19 cellular contexts compared by ENCODE assay signal in genomic region chr10:55495555-55495954, GRCh38.
"Had no signal": no experiment of that assay in that cellular context is flagged by ENCODE, and none has a peak within 500 bp of the region (broad histone marks: within the 10 kb centered on the region; RNA-seq: fewer than 3 reads in every experiment).

No MANE protein-coding gene starts in this region.

- H3K27ac ChIP-seq: coronary artery, heart left ventricle, spleen, testis, transverse colon had no signal

- H3K4me1 ChIP-seq: heart left ventricle, spleen, testis, transverse colon had no signal

- H3K27me3 ChIP-seq: heart left ventricle, spleen, testis, transverse colon had no signal

- H3K36me3 ChIP-seq: heart left ventricle, spleen, transverse colon had no signal

- H3K9me3 ChIP-seq: testis, transverse colon had no signal

- ATAC-seq: heart left ventricle; left lobe of liver; naive thymus-derived CD8-positive, alpha-beta T cell; sciatic nerve; stimulated activated memory B cell treated with anti-CD40 and anti-IgM and Interleukin-4, amounts not matched to agents 10 μg/mL and 1 μg/mL and 100 μg/mL, for 72 hours; stimulated activated naive CD8-positive, alpha-beta T cell treated with anti-CD3 and anti-CD28 coated beads, Interleukin-15, amount 100 ng/mL, for 72 hours had no signal

- H3K4me3 ChIP-seq: coronary artery, heart left ventricle, spleen, testis, transverse colon had no signal

- DNase-seq: effector CD4-positive, alpha-beta T cell; endodermal cell; foreskin melanocyte; heart left ventricle; islet precursor cell; mammary epithelial cell; naive thymus-derived CD8-positive, alpha-beta T cell; posterior cingulate gyrus; spleen; stimulated activated CD4-positive, alpha-beta T cell treated with anti-CD3 and anti-CD28 coated beads, Interleukin-15, amount 100 ng/mL, for 24 hours; stimulated activated CD4-positive, alpha-beta T cell treated with anti-CD3 and anti-CD28 coated beads, Interleukin-1b, Interleukin-23, amount 100 ng/mL, for 48 hours; stimulated activated CD4-positive, alpha-beta T cell treated with anti-CD3 and anti-CD28 coated beads, Interleukin-4, amount 100 ng/mL, for 24 hours; stimulated activated naive CD8-positive, alpha-beta T cell treated with anti-CD3 and anti-CD28 coated beads, Interleukin-15, amount 100 ng/mL, for 72 hours; testis; transverse colon had no signal
